ENCODE assay signal across 13 cellular contexts in the genomic region with DNA sequence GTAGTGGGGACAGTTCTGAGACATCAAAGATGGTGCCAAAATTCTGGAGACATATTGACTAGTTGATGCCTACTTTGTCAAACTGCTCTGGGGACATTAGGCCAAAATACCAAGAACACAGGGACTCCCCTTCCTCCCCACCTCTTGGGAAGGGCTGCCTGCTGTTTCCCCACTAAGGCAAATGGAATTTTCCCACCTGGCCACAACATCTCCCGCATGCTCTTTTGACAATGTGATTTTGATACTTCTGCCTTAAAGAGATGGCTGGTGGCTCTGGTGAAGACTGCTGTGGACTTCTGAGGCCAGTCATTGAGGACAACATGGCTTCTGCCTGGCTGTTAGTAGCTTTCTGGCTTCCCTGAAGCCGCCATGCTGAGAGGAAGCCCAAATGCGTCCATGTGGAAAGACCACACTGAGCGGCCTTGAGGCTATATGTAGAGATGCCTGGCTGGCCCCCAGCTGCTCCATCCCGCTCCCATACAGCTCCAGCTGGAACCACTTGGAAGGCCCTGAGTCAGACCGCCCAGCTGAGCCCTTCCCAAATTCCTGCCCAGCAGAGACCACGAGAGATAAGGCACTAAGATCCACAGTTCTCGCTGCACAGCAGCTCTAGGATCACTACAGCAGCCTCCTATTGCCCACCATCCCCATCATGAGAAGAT.
"Had no signal": no experiment of that assay in that cellular context is flagged by ENCODE, and none has a peak within 500 bp of the region (broad histone marks: within the 10 kb centered on the region; RNA-seq: fewer than 3 reads in every experiment).

No MANE protein-coding gene starts in this region.

- H3K9me3 ChIP-seq: colonic mucosa, heart left ventricle, pancreas, tibial artery had no signal

- H3K4me3 Mint-ChIP-seq: natural killer cell treated with Interleukin-12 subunit alpha and Interleukin-12 subunit beta and Interleukin-15 and Interleukin-18, amount 100 ng/mL, for 72 hours; neural progenitor cell; stimulated activated naive CD8-positive, alpha-beta T cell treated with anti-CD3 and anti-CD28 coated beads, Interleukin-15, Interleukin-2, amounts not matched to agents 100 ng/mL and 50 ng/mL, for 24 hours had no signal

- DNase-seq: colonic mucosa; effector CD8-positive, alpha-beta T cell; heart left ventricle; hippocampal formation; mammary epithelial cell; nucleus accumbens; pancreas; stimulated activated CD4-positive, alpha-beta T cell treated with anti-CD3 and anti-CD28 coated beads, Interleukin-2, amount 100 ng/mL, for 48 hours; tibial artery had no signal

- H3K4me3 ChIP-seq: colonic mucosa, heart left ventricle, neural progenitor cell, pancreas, smooth muscle cell, tibial artery had no signal

- H3K4me1 Mint-ChIP-seq: neural progenitor cell had no signal

- H3K27ac Mint-ChIP-seq: natural killer cell treated with Interleukin-12 subunit alpha and Interleukin-12 subunit beta and Interleukin-15 and Interleukin-18, amount 100 ng/mL, for 72 hours; neural progenitor cell; stimulated activated naive CD8-positive, alpha-beta T cell treated with anti-CD3 and anti-CD28 coated beads, Interleukin-15, Interleukin-2, amounts not matched to agents 100 ng/mL and 50 ng/mL, for 24 hours had no signal

- H3K36me3 Mint-ChIP-seq: natural killer cell treated with Interleukin-12 subunit alpha and Interleukin-12 subunit beta and Interleukin-15 and Interleukin-18, amount 100 ng/mL, for 72 hours; neural progenitor cell had no signal

- H3K4me1 ChIP-seq: colonic mucosa, heart left ventricle, neural progenitor cell, pancreas, tibial artery had no signal

- H3K9me3 Mint-ChIP-seq: natural killer cell treated with Interleukin-12 subunit alpha and Interleukin-12 subunit beta and Interleukin-15 and Interleukin-18, amount 100 ng/mL, for 72 hours; neural progenitor cell; stimulated activated naive CD8-positive, alpha-beta T cell treated with anti-CD3 and anti-CD28 coated beads, Interleukin-15, Interleukin-2, amounts not matched to agents 100 ng/mL and 50 ng/mL, for 24 hours had no signal

- H3K36me3 ChIP-seq: colonic mucosa, heart left ventricle, neural progenitor cell, pancreas, tibial artery had no signal

- H3K27ac ChIP-seq: colonic mucosa, heart left ventricle, neural progenitor cell, pancreas, tibial artery had no signal

- H2AFZ ChIP-seq: neural progenitor cell had no signal

- H3K4me2 ChIP-seq: neural progenitor cell, smooth muscle cell had no signal

- ATAC-seq: heart left ventricle; natural killer cell treated with Interleukin-12 subunit alpha and Interleukin-12 subunit beta and Interleukin-15 and Interleukin-18, amount 100 ng/mL, for 72 hours; pancreas had no signal

- H3K27me3 ChIP-seq: colonic mucosa, neural progenitor cell, pancreas had no signal
